In genomic region chr5:149367972-149368645, GRCh38 we compare ENCODE assay signal across 9 cellular contexts. TPM values are rescaled to one million over a fixed set of nuclear protein-coding genes. Genes with fewer than 3 reads are reported as not detected.
"Had no signal": no experiment of that assay in that cellular context is flagged by ENCODE, and none has a peak within 500 bp of the region (broad histone marks: within the 10 kb centered on the region; RNA-seq: fewer than 3 reads in every experiment).

No MANE protein-coding gene starts in this region.

- H3K9me3 ChIP-seq: heart left ventricle, tibial nerve had no signal

- H3K4me3 ChIP-seq: dorsolateral prefrontal cortex, heart left ventricle, skin epidermis, tibial nerve had no signal

- H3K27me3 ChIP-seq: dorsolateral prefrontal cortex, heart left ventricle, tibial nerve had no signal

- H3K36me3 ChIP-seq: heart left ventricle had no signal

- H3K27ac ChIP-seq: tibial nerve had no signal

RNA-seq across cellular contexts. Expression of gene IL17B, which starts 11.0 kb away (rescaled TPM):
- total RNA-seq: activated naive CD8-positive, alpha-beta T cell treated with anti-CD3 and anti-CD28 coated beads, Interleukin-2, amount 10 ng/mL, durations not matched to agents 7 days and 5 days; bronchial epithelial cell; osteocyte; T-helper 2 cell treated with Interferon-gamma antibody and Interleukin-4, amounts not matched to agents 100 ng/mL and 5 ng/mL, for 36 hours had no signal
- polyA plus RNA-seq: mammary epithelial cell had no signal
